10 cellular contexts compared by ENCODE assay signal in the genomic region with DNA sequence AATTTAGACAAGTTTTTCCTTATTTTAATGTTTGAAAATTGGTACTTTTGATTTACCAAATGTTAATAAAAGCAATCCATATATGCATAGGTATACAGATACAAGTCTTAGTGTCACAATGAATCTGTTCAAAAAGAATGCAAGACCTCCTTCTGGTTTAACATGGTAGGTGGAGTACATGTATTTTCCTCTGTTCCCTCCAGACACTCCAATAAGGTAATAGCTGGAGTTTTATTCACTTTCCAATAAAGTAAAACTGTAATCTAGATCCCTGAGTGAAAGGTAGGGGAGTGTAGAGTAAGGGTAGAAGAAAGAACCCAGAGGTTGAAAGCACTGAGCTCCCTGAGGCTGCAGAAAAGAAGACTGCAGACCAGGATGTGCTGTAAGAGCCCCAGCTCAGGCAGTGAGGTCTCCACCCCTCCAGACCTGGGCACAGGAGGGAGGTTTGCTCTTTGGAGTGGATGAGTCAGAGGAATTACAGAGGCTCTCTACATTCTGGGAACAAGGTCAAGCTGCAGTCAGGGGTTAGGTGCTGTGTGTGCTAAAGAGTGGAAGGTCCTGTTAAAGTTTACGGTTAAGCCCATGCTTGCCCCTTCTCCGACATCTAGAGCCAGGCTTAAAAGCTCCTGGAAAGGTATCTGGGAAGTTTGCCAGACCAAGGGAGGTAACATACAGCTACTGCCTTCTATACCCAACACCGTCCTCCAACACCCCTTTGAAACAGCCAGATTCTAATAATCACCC. TPM values are rescaled to one million over a fixed set of nuclear protein-coding genes. Genes with fewer than 3 reads are reported as not detected.
A peak's percentile ranks its signal among the peaks of the same experiment; 100 is the strongest.
DNase-seq lines count a peak whose midpoint lies in the region; ATAC-seq, FAIRE-seq and TF ChIP-seq lines count a peak whose summit lies in the region.
"Had no signal": no experiment of that assay in that cellular context is flagged by ENCODE, and none has a peak within 500 bp of the region (broad histone marks: within the 10 kb centered on the region; RNA-seq: fewer than 3 reads in every experiment).

No MANE protein-coding gene starts in this region.

- no peak overlapping the region for H3K4me3 ChIP-seq in GM23248
- H3K4me3 ChIP-seq in endodermal cell (ENCODE audit: low read length), result peak overlapping the region; percentile 14
- H3K4me3 ChIP-seq in pancreas, result no peak overlapping the region

- H3K27me3 ChIP-seq in GM23248 (replicated peaks; ENCODE audit: insufficient read depth) (no peaks in the 10 kb centered on the region), endodermal cell (ENCODE audit: control insufficient read depth, insufficient read depth, low read length, poor library complexity, severe bottlenecking) (no peaks in the 10 kb centered on the region), pancreas (no peaks in the 10 kb centered on the region)

- in situ Hi-C loops in GM23248 (cut with MboI), result no loop called here

- H3K27ac ChIP-seq in GM23248 (no peak overlapping the region), endodermal cell (ENCODE audit: low read depth, low read length) (no peak overlapping the region), pancreas (no peak overlapping the region)

- H3K27me3 Mint-ChIP-seq in endodermal cell (ENCODE audit: insufficient read depth), result no peaks in the 10 kb centered on the region
- H3K27me3 Mint-ChIP-seq: activated naive CD4-positive, alpha-beta T cell treated with anti-CD3 and anti-CD28 coated beads, Interleukin-2, amount 10 ng/mL, durations not matched to agents 7 days and 5 days had no signal

- H3K9me3 ChIP-seq in GM23248 (ENCODE audit: low read depth), result no peaks in the 10 kb centered on the region
- H3K9me3 ChIP-seq in endodermal cell (ENCODE audit: control insufficient read depth, low read length), result peaks cover 16% of the 10 kb centered on the region
- H3K9me3 ChIP-seq in pancreas, result no peaks in the 10 kb centered on the region

- peaks cover 47% of the 10 kb centered on the region for H3F3A ChIP-seq in GM23248 (ENCODE audit: insufficient read depth)

- no peak overlapping the region for H2AFZ ChIP-seq in GM23248

- H3K4me3 Mint-ChIP-seq in endodermal cell, result no peak overlapping the region
- H3K4me3 Mint-ChIP-seq: activated naive CD4-positive, alpha-beta T cell treated with anti-CD3 and anti-CD28 coated beads, Interleukin-2, amount 10 ng/mL, durations not matched to agents 7 days and 5 days had no signal

- H3K36me3 Mint-ChIP-seq in endodermal cell (ENCODE audit: low read depth), result no peaks in the 10 kb centered on the region

- H3K4me1 ChIP-seq in GM23248 (ENCODE audit: insufficient read depth), result peaks cover 67% of the 10 kb centered on the region
- H3K4me1 ChIP-seq in endodermal cell (ENCODE audit: control insufficient read depth, insufficient read depth, low read length), result peaks cover 15% of the 10 kb centered on the region
- H3K4me1 ChIP-seq in pancreas, result no peaks in the 10 kb centered on the region

- H4K20me1 ChIP-seq in GM23248 (ENCODE audit: insufficient read depth), result no peaks in the 10 kb centered on the region

- H3K4me2 ChIP-seq in GM23248 (ENCODE audit: unreplicated experiment), result no peak overlapping the region

- ATAC-seq in pancreas, result peak in 3 of 4 donors; percentile 75 to 80 (median 78)

- H3K4me1 Mint-ChIP-seq in endodermal cell, result peaks cover 32% of the 10 kb centered on the region

- H3K9ac ChIP-seq in GM23248, result no peak overlapping the region
- H3K9ac ChIP-seq in endodermal cell (ENCODE audit: extremely low read depth, low read length, poor library complexity, severe bottlenecking), result no peak overlapping the region

- H3K79me2 ChIP-seq in GM23248 (ENCODE audit: insufficient read depth), result no peaks in the 10 kb centered on the region

- H3K36me3 ChIP-seq in GM23248 (ENCODE audit: low read depth) (no peaks in the 10 kb centered on the region), endodermal cell (ENCODE audit: control insufficient read depth, insufficient read depth, low read length) (no peaks in the 10 kb centered on the region), pancreas (no peaks in the 10 kb centered on the region)

- H3K9me3 Mint-ChIP-seq in endodermal cell, result no peaks in the 10 kb centered on the region

- intact Hi-C loops in pancreas (cut with DNase I), result loop anchor here in 1 of 3 donors (10.0 kb wide), 1 partner anchor 483 kb away; no protein-coding TSS in a partner anchor

- H3K27ac Mint-ChIP-seq in endodermal cell, result peak overlapping the region; percentile 69
- H3K27ac Mint-ChIP-seq: activated naive CD4-positive, alpha-beta T cell treated with anti-CD3 and anti-CD28 coated beads, Interleukin-2, amount 10 ng/mL, durations not matched to agents 7 days and 5 days had no signal

- DNase-seq in GM23248, result peak; percentile 49
- DNase-seq in NCI-H2196 treated with DMSO at 0.1 percent for 48 hours (lab: John Stamatoyannopoulos, UW; ENCODE audit: unreplicated experiment), result peak; percentile 8
- peak; percentile 86 for DNase-seq in endodermal cell
- no peak for DNase-seq in pancreas
- DNase-seq in activated gamma-delta T cell treated with Interleukin-2 at 50 U/mL for 16 hours, result no peak
- no peak for DNase-seq in GDM1 (lab: John Stamatoyannopoulos, UW)
- no peak for DNase-seq in RPMI8226
- DNase-seq: activated naive CD4-positive, alpha-beta T cell treated with anti-CD3 and anti-CD28 coated beads, Interleukin-2, amount 10 ng/mL, durations not matched to agents 7 days and 5 days; NCI-H1092 treated with DMSO at 0.1 percent for 48 hours; nucleus accumbens had no signal

- no peak for TF ChIP-seq CTCF in endodermal cell (conservative IDR thresholded peaks at IDR 0.05)
- TF ChIP-seq CTCF in pancreas (IDR thresholded peaks at IDR 0.05), result no peak

- FAIRE-seq in pancreas (lab: Jason Lieb, UNC), result no peak

- H3K9me2 ChIP-seq in GM23248 (ENCODE audit: insufficient read depth), result no peaks in the 10 kb centered on the region

- WGBS in GM23248 (ENCODE audit: low coverage in 1 of 2, low lambda C conversion rate in 2 of 2, missing lambda C conversion rate in 2 of 2), 2 experiments, result 95 to 96% methylated on average over 3 of the region's 3 CpGs
- 86 to 100% methylated on average over 1 to 3 of the region's 3 CpGs for WGBS in endodermal cell (ENCODE audit: insufficient coverage in 1 of 2, insufficient read length in 1 of 2), 2 experiments
- 57 to 62% methylated on average over 3 of the region's 3 CpGs for WGBS in pancreas, 2 donors

RNA-seq across cellular contexts. Expression of a gene that starts 27.6 kb away (rescaled TPM):
- total RNA-seq in GM23248 (2014; rRNA removed; shearing (Covaris generic)), result 227 and 232 TPM in 2 replicates
- polyA plus RNA-seq in GM23248 (2016; fragmentation: Nextera tagmentation; extraction: Ambion mirVana) (237 and 238 TPM in 2 replicates), pancreas (10 to 100 TPM in 1 of 2 donors, 1 to 10 TPM in 1; 8.2 to 18.2 TPM)
- total RNA-seq in endodermal cell (10 to 100 TPM; 48.3 to 74.4 TPM), pancreas (10 to 100 TPM; 16.5 to 51.8 (median 28.6) TPM)
- polyA plus RNA-seq in endodermal cell (2013, experiment 1 of 2), result 41.6 TPM
- 42.0 TPM for polyA plus RNA-seq in endodermal cell (2013, experiment 2 of 2)

Comparison
In these comparisons a context has a peak if more than half of its experiments do, and no peak if none do; other contexts are left out.
1. DNase-seq: peak in GM23248 (single experiment), NCI-H2196 treated with DMSO at 0.1 percent for 48 hours (single experiment) and endodermal cell (single experiment); none in pancreas (0 of 6), activated gamma-delta T cell treated with Interleukin-2 at 50 U/mL for 16 hours (single experiment), GDM1 (single experiment) and RPMI8226 (single experiment).